29 cellular contexts compared by ENCODE assay signal in genomic region chr13:112446347-112446861, GRCh38.
DNase-seq lines count a peak whose midpoint lies in the region; ATAC-seq and FAIRE-seq lines count a peak whose summit lies in the region.
"Had no signal": no experiment of that assay in that cellular context is flagged by ENCODE, and none has a peak within 500 bp of the region (broad histone marks: within the 10 kb centered on the region; RNA-seq: fewer than 3 reads in every experiment).

No MANE protein-coding gene starts in this region.

- no peak overlapping the region for H3K27ac Mint-ChIP-seq in activated CD8-positive, alpha-beta memory T cell treated with anti-CD3 and anti-CD28 coated beads, Interleukin-2, amount 10 ng/mL, durations not matched to agents 7 days and 5 days
- H3K27ac Mint-ChIP-seq: activated naive CD4-positive, alpha-beta T cell treated with anti-CD3 and anti-CD28 coated beads for 36 hours; stimulated activated effector memory CD8-positive, alpha-beta T cell treated with anti-CD3 and anti-CD28 coated beads, Interleukin-12 subunit alpha, Interleukin-12 subunit beta, amount 100 ng/mL, for 72 hours had no signal

- 61 to 74% (median 72%) methylated on average over 12 of the region's 12 CpGs for WGBS in small intestine, 3 donors

- H3K9me3 ChIP-seq in small intestine (ENCODE audit: control insufficient read depth, low read depth) (no peaks in the 10 kb centered on the region), HAP-1 (no peaks in the 10 kb centered on the region)
- H3K9me3 ChIP-seq: adrenal gland, gastrocnemius medialis, prostate gland had no signal

- H3K9me3 Mint-ChIP-seq in activated CD8-positive, alpha-beta memory T cell treated with anti-CD3 and anti-CD28 coated beads, Interleukin-2, amount 10 ng/mL, durations not matched to agents 7 days and 5 days (ENCODE audit: low read depth) = no peaks in the 10 kb centered on the region
- H3K9me3 Mint-ChIP-seq: activated naive CD4-positive, alpha-beta T cell treated with anti-CD3 and anti-CD28 coated beads for 36 hours; activated T-cell treated with anti-CD3 and anti-CD28 coated beads, Interleukin-2, amount 50 U/mL, for 4 hours; stimulated activated effector memory CD8-positive, alpha-beta T cell treated with anti-CD3 and anti-CD28 coated beads, Interleukin-12 subunit alpha, Interleukin-12 subunit beta, amount 100 ng/mL, for 72 hours had no signal

- H3K36me3 ChIP-seq in small intestine (ENCODE audit: control insufficient read depth in 2 of 2, insufficient read depth in 2 of 2, low read length in 2 of 2) (no peaks in the 10 kb centered on the region), HAP-1 (replicated peaks) (no peaks in the 10 kb centered on the region)
- H3K36me3 ChIP-seq: adrenal gland, gastrocnemius medialis, prostate gland had no signal

- peaks cover 0 to 7% of the 10 kb centered on the region in 2 donors for H3K27me3 ChIP-seq in small intestine (ENCODE audit: control insufficient read depth in 2 of 2, insufficient read depth in 2 of 2, low read length in 2 of 2)
- no peaks in the 10 kb centered on the region for H3K27me3 ChIP-seq in HAP-1 (ENCODE audit: low read depth)

- H3K4me3 ChIP-seq in small intestine (ENCODE audit: low read depth in 1 of 2, low read length in 2 of 2) (no peak overlapping the region), HAP-1 (no peak overlapping the region)
- H3K4me3 ChIP-seq: adrenal gland, dorsolateral prefrontal cortex, gastrocnemius medialis, prostate gland had no signal

- no peak overlapping the region for H3K4me3 Mint-ChIP-seq in activated CD8-positive, alpha-beta memory T cell treated with anti-CD3 and anti-CD28 coated beads, Interleukin-2, amount 10 ng/mL, durations not matched to agents 7 days and 5 days
- H3K4me3 Mint-ChIP-seq: activated naive CD4-positive, alpha-beta T cell treated with anti-CD3 and anti-CD28 coated beads for 36 hours; activated T-cell treated with anti-CD3 and anti-CD28 coated beads, Interleukin-2, amount 50 U/mL, for 4 hours; stimulated activated effector memory CD8-positive, alpha-beta T cell treated with anti-CD3 and anti-CD28 coated beads, Interleukin-12 subunit alpha, Interleukin-12 subunit beta, amount 100 ng/mL, for 72 hours had no signal

- FAIRE-seq in small intestine (lab: Jason Lieb, UNC) = no peak
- FAIRE-seq: G401.6, RCC 7860 had no signal

- in situ Hi-C loops in HAP-1 (cut with MboI; ENCODE audit: low sequenced_read_pairs) = loop anchor here (25.0 kb wide), 1 partner anchor 384 kb away; the partner anchor contains the start of gene SOX1

- CTCF ChIA-PET in activated CD8-positive, alpha-beta memory T cell treated with anti-CD3 and anti-CD28 coated beads, Interleukin-2, amount 10 ng/mL, durations not matched to agents 7 days and 5 days (lab: Charles Lee) = no interaction called here

- H3K4me1 Mint-ChIP-seq in activated CD8-positive, alpha-beta memory T cell treated with anti-CD3 and anti-CD28 coated beads, Interleukin-2, amount 10 ng/mL, durations not matched to agents 7 days and 5 days = no peaks in the 10 kb centered on the region

- ATAC-seq in activated CD8-positive, alpha-beta memory T cell treated with anti-CD3 and anti-CD28 coated beads, Interleukin-2, amount 10 ng/mL, durations not matched to agents 7 days and 5 days = no peak
- no peak for ATAC-seq in left lobe of liver
- no peak for ATAC-seq in HG03342 (IDR thresholded peaks at IDR 0.05; ENCODE audit: unreplicated experiment)
- ATAC-seq: activated T-cell treated with anti-CD3 and anti-CD28 coated beads, Interleukin-2, amount 50 U/mL, for 4 hours; gastrocnemius medialis; left cardiac atrium; stimulated activated effector memory CD8-positive, alpha-beta T cell treated with anti-CD3 and anti-CD28 coated beads, Interleukin-12 subunit alpha, Interleukin-12 subunit beta, amount 100 ng/mL, for 72 hours had no signal

- H3K36me3 Mint-ChIP-seq in activated CD8-positive, alpha-beta memory T cell treated with anti-CD3 and anti-CD28 coated beads, Interleukin-2, amount 10 ng/mL, durations not matched to agents 7 days and 5 days = no peaks in the 10 kb centered on the region
- H3K36me3 Mint-ChIP-seq: stimulated activated effector memory CD8-positive, alpha-beta T cell treated with anti-CD3 and anti-CD28 coated beads, Interleukin-12 subunit alpha, Interleukin-12 subunit beta, amount 100 ng/mL, for 72 hours had no signal

- peak; percentile 30 for DNase-seq in activated CD8-positive, alpha-beta memory T cell treated with anti-CD3 and anti-CD28 coated beads for 24 hours
- no peak for DNase-seq in activated CD8-positive, alpha-beta memory T cell treated with anti-CD3 and anti-CD28 coated beads, Interleukin-2, amount 50 U/mL, for 4 hours
- peak; percentile 29 for DNase-seq in activated CD8-positive, alpha-beta memory T cell treated with anti-CD3 and anti-CD28 coated beads, Interleukin-2, amount 10 ng/mL, durations not matched to agents 7 days and 5 days
- DNase-seq in left lobe of liver (ENCODE audit: low spot score) (peak; percentile 30), small intestine (no peak), HAP-1 (ENCODE audit: low spot score in 2 of 2) (no peak)
- DNase-seq in stimulated activated CD8-positive, alpha-beta memory T cell treated with anti-CD3 and anti-CD28 coated beads, Interleukin-4, amount 100 ng/mL, for 48 hours = peak; percentile 18
- DNase-seq: activated naive CD4-positive, alpha-beta T cell treated with anti-CD3 and anti-CD28 coated beads for 36 hours; activated T-cell treated with anti-CD3 and anti-CD28 coated beads, Interleukin-2, amount 50 U/mL, for 4 hours; cerebellar nuclear complex; DMS79; dorsolateral prefrontal cortex; gastrocnemius medialis; left cardiac atrium; mesenchymal stem cell; MV-4-11; NCI-H146; NCI-H774; SHP77 treated with DMSO at 0.1 percent for 48 hours; stimulated activated CD4-positive, alpha-beta T cell treated with anti-CD3 and anti-CD28 coated beads, Interleukin-15, amount 100 ng/mL, for 24 hours; stimulated activated CD4-positive, alpha-beta T cell treated with anti-CD3 and anti-CD28 coated beads, Interleukin-4, amount 100 ng/mL, for 4 hours; T-helper 9 cell; trophoblast cell had no signal

- no peaks in the 10 kb centered on the region for H3K4me1 ChIP-seq in small intestine (ENCODE audit: control insufficient read depth in 2 of 2, insufficient read depth in 1 of 2, low read depth in 1 of 2, low read length in 1 of 2)
- no peaks in the 10 kb centered on the region for H3K4me1 ChIP-seq in HAP-1
- H3K4me1 ChIP-seq: adrenal gland, gastrocnemius medialis, prostate gland had no signal

- H3K27ac ChIP-seq in small intestine (ENCODE audit: low read depth in 1 of 2, low read length in 1 of 2) = no peak overlapping the region
- H3K27ac ChIP-seq: adrenal gland, dorsolateral prefrontal cortex, gastrocnemius medialis, prostate gland had no signal

- H3K27me3 Mint-ChIP-seq in activated CD8-positive, alpha-beta memory T cell treated with anti-CD3 and anti-CD28 coated beads, Interleukin-2, amount 10 ng/mL, durations not matched to agents 7 days and 5 days = peaks cover 10% of the 10 kb centered on the region

Comparison
In these comparisons a context has a peak if more than half of its experiments do, and no peak if none do; other contexts are left out.
1. DNase-seq: peak in activated CD8-positive, alpha-beta memory T cell treated with anti-CD3 and anti-CD28 coated beads for 24 hours (single experiment), activated CD8-positive, alpha-beta memory T cell treated with anti-CD3 and anti-CD28 coated beads, Interleukin-2, amount 10 ng/mL, durations not matched to agents 7 days and 5 days (single experiment), left lobe of liver (single experiment) and stimulated activated CD8-positive, alpha-beta memory T cell treated with anti-CD3 and anti-CD28 coated beads, Interleukin-4, amount 100 ng/mL, for 48 hours (single experiment); none in activated CD8-positive, alpha-beta memory T cell treated with anti-CD3 and anti-CD28 coated beads, Interleukin-2, amount 50 U/mL, for 4 hours (single experiment), small intestine (single experiment) and HAP-1 (0 of 2).